In genomic region chrX:119503484-119503861, GRCh38 we compare ENCODE assay signal across 9 cellular contexts. TPM values are rescaled to one million over a fixed set of nuclear protein-coding genes. Genes with fewer than 3 reads are reported as not detected.
DNase-seq lines count a peak whose midpoint lies in the region; ATAC-seq, FAIRE-seq and TF ChIP-seq lines count a peak whose summit lies in the region.
"Had no signal": no experiment of that assay in that cellular context is flagged by ENCODE, and none has a peak within 500 bp of the region (broad histone marks: within the 10 kb centered on the region; RNA-seq: fewer than 3 reads in every experiment).

No MANE protein-coding gene starts in this region.

- in situ Hi-C loops in brain microvascular endothelial cell (cut with HindIII; ENCODE audit: low pct_ligation_motif_present, low sequenced_read_pairs), result no loop called here
- in situ Hi-C loops in HepG2 (cut with HindIII; ENCODE audit: extremely low pct_ligation_motif_present, low pct_unique_long_range_greater_than_20kb), result loop anchor here (25.0 kb wide), 1 partner anchor 234 kb away; no protein-coding TSS in a partner anchor

- peak; percentile 49 for FAIRE-seq in HepG2 (lab: Jason Lieb, UNC)
- FAIRE-seq: A204.1 had no signal

- CTCF ChIA-PET in HepG2 (lab: Yijun Ruan, JAX; ENCODE audit: low intra/inter-chr PET ratio, low total read pairs), result no interaction called here

- BruUV-seq in HepG2 (replicated peaks; lab: Mats Ljungman, UMichigan), result no TSS peak

- H3K9ac ChIP-seq in HepG2 (ENCODE audit: insufficient read depth, low read depth, low read length), result peak overlapping the region; percentile 57

- peak; percentile 62 for ATAC-seq in HepG2
- ATAC-seq in upper lobe of right lung, result peak; percentile 82

- H3K79me2 ChIP-seq in HepG2 (ENCODE audit: insufficient read depth, low read length), result no peaks in the 10 kb centered on the region

- H3K27me3 ChIP-seq in brain microvascular endothelial cell (replicated peaks), result no peaks in the 10 kb centered on the region
- no peaks in the 10 kb centered on the region for H3K27me3 ChIP-seq in HepG2 (ENCODE audit: control insufficient read depth in 1 of 2, insufficient read depth in 2 of 2, low read length in 2 of 2)
- H3K27me3 ChIP-seq in upper lobe of right lung, result no peaks in the 10 kb centered on the region

- H4K20me1 ChIP-seq in HepG2 (ENCODE audit: insufficient read depth, low read length), result no peaks in the 10 kb centered on the region

- TF ChIP-seq CTCF in brain microvascular endothelial cell (IDR thresholded peaks at IDR 0.05; ENCODE audit: low read depth, low read length, missing control alignments) (no peak), HepG2 (CRISPR knock-in tag; IDR thresholded peaks at IDR 0.05) (no peak), upper lobe of right lung (IDR thresholded peaks at IDR 0.05) (no peak)

- H3K4me3 ChIP-seq in brain microvascular endothelial cell (ENCODE audit: low read depth, low read length) (no peak overlapping the region), HepG2 (replicated peaks in 1 of 3; ENCODE audit: insufficient read depth in 1 of 3, low read depth in 2 of 3, low read length in 3 of 3) (peak overlapping the region in 1 of 3 experiments; percentile 48; a peak in 3 of 6 replicates), upper lobe of right lung (no peak overlapping the region)

- H3K36me3 ChIP-seq in brain microvascular endothelial cell (replicated peaks), result no peaks in the 10 kb centered on the region
- no peaks in the 10 kb centered on the region for H3K36me3 ChIP-seq in HepG2 (replicated peaks in 1 of 2; ENCODE audit: control insufficient read depth in 1 of 2, insufficient read depth in 2 of 2, low read length in 2 of 2)
- no peaks in the 10 kb centered on the region for H3K36me3 ChIP-seq in upper lobe of right lung

- TF ChIP-seq EP300 in HepG2 (IDR thresholded peaks at IDR 0.05; ENCODE audit: low read depth in 2 of 2, low read length in 2 of 2) (no peak), HepG2 (CRISPR knock-in tag; IDR thresholded peaks at IDR 0.05; ENCODE audit: borderline replicate concordance) (no peak)

- WGBS in HepG2 (ENCODE audit: low lambda C conversion rate), result no CpG with 5 or more reads among the region's 2 CpGs

- H3K4me2 ChIP-seq in HepG2 (ENCODE audit: low read depth, low read length), result peak overlapping the region; percentile 79

- intact Hi-C loops in HepG2 (cut with micrococcal nuclease; ENCODE audit: unreplicated experiment), result no loop called here
- intact Hi-C loops in upper lobe of right lung (cut with DNase I), result no loop called here

- peak overlapping the region; percentile 34 for H3K27ac ChIP-seq in brain microvascular endothelial cell
- peak overlapping the region; percentile 79 for H3K27ac ChIP-seq in HepG2 (ENCODE audit: extremely low read length, insufficient read depth, low read length)
- H3K27ac ChIP-seq in upper lobe of right lung, result peak overlapping the region; percentile 51

- H3K9me3 ChIP-seq in HepG2 (ENCODE audit: low read length) (no peaks in the 10 kb centered on the region), upper lobe of right lung (no peaks in the 10 kb centered on the region)

- DNase-seq in DMS153 (lab: John Stamatoyannopoulos, UW), result peak; percentile 54
- no peak for DNase-seq in DMS153 treated with DMSO at 0.1 percent for 48 hours (lab: John Stamatoyannopoulos, UW; ENCODE audit: unreplicated experiment)
- peak; percentile 80 for DNase-seq in brain microvascular endothelial cell
- peak; percentile 22 for DNase-seq in HepG2 (ENCODE audit: low spot score)
- peak; percentile 73 for DNase-seq in upper lobe of right lung
- DNase-seq in T-helper 9 cell, result no peak
- DNase-seq in NCI-H82 treated with DMSO at 0.1 percent for 48 hours (lab: John Stamatoyannopoulos, UW; ENCODE audit: unreplicated experiment), result no peak
- DNase-seq in globus pallidus (ENCODE audit: low spot score), result no peak

- peak overlapping the region; percentile 15 for H2AFZ ChIP-seq in HepG2 (ENCODE audit: low read length)

- POLR2A ChIA-PET in HepG2 (lab: Yijun Ruan, JAX), result interaction anchor here (1.0 to 2.0 kb wide), 7 partner anchors 9 to 190 kb away, joined by 3 to 7 read pairs (median 4); partner anchors contain the start of genes SEPTIN6 and SLC25A5

- H3K4me1 ChIP-seq in HepG2 (ENCODE audit: insufficient read depth, low read length) (peaks cover 70% of the 10 kb centered on the region), upper lobe of right lung (no peaks in the 10 kb centered on the region)

- TF ChIP-seq RAD21 in HepG2 (CRISPR knock-in tag; IDR thresholded peaks at IDR 0.05), result no peak

- TF ChIP-seq POLR2A in HepG2 (IDR thresholded peaks at IDR 0.05; ENCODE audit: insufficient read depth in 1 of 2, low read depth in 2 of 2, low read length in 2 of 2), result no peak

TF ChIP-seq in HepG2, 621 proteins besides CTCF, POLR2A, EP300 and RAD21 (continues in another document):
- TF ChIP-seq ARID4A (CRISPR knock-in tag; IDR thresholded peaks at IDR 0.05; ENCODE audit: borderline replicate concordance) (peak; percentile 8; the same call in 1 of the 2 replicates), XRCC5 (optimal IDR thresholded peaks at IDR 0.05; ENCODE audit: low read length) (peak; percentile 4)

RNA-seq across cellular contexts. Expression of gene SLC25A5, which starts 35.2 kb away (rescaled TPM):
- total RNA-seq in HepG2 (2016; rRNA removed; fragmentation: Illumina TruSeq; extraction: Trizol), result 300 and 472 TPM in 2 replicates
- total RNA-seq in HepG2 (2016; cell fraction: cytosol; rRNA removed; fragmentation: Illumina TruSeq; extraction: Trizol; ENCODE audit: low read depth), result 168 and 187 TPM in 2 replicates
- total RNA-seq in HepG2 (2016; cell fraction: insoluble cytoplasmic fraction; rRNA removed; fragmentation: Illumina TruSeq; extraction: Trizol), result 312 and 459 TPM in 2 replicates
- 296 and 308 TPM in 2 replicates for total RNA-seq in HepG2 (2016; cell fraction: membrane; rRNA removed; fragmentation: Illumina TruSeq; extraction: Trizol)
- 148 TPM in 2 replicates for total RNA-seq in HepG2 (2016; cell fraction: nucleus; rRNA removed; fragmentation: Illumina TruSeq; extraction: Trizol)
- polyA plus RNA-seq in HepG2 (2011; rRNA removed), result 356 and 402 TPM in 2 replicates
- polyA plus RNA-seq in HepG2 (2011; cell fraction: cytosol; rRNA removed), result 679 and 773 TPM in 2 replicates
- 192 and 211 TPM in 2 replicates for polyA plus RNA-seq in HepG2 (2011; cell fraction: nucleus; rRNA removed)
- 586 and 628 TPM in 2 replicates for polyA plus RNA-seq in HepG2 (2012)
- 295 and 308 TPM in 2 replicates for polyA plus RNA-seq in HepG2 (2016; cell fraction: cytosol; fragmentation: Illumina TruSeq; extraction: Trizol; ENCODE audit: low read depth)
- polyA plus RNA-seq in HepG2 (2016; cell fraction: insoluble cytoplasmic fraction; fragmentation: Illumina TruSeq; extraction: Trizol; ENCODE audit: low read depth), result 691 and 717 TPM in 2 replicates
- polyA plus RNA-seq in HepG2 (2016; cell fraction: membrane; fragmentation: Illumina TruSeq; extraction: Trizol; ENCODE audit: low read depth), result 394 and 413 TPM in 2 replicates
- 277 and 278 TPM in 2 replicates for polyA plus RNA-seq in HepG2 (2016; cell fraction: nucleus; fragmentation: Illumina TruSeq; extraction: Trizol; ENCODE audit: insufficient read depth, low read depth)
- polyA minus RNA-seq in HepG2 (2011; rRNA and poly(A)+ RNA removed; ENCODE audit: low replicate concordance), result 640 and 785 TPM in 2 replicates
- 273 and 289 TPM in 2 replicates for polyA minus RNA-seq in HepG2 (2011; cell fraction: cytosol; rRNA and poly(A)+ RNA removed)
- 64.6 and 78.3 TPM in 2 replicates for polyA minus RNA-seq in HepG2 (2011; cell fraction: nucleus; rRNA and poly(A)+ RNA removed)
- 323 TPM for total RNA-seq in upper lobe of right lung

Comparison
In these comparisons a context has a peak if more than half of its experiments do, and no peak if none do; other contexts are left out.
1. DNase-seq: peak in DMS153 (single experiment), brain microvascular endothelial cell (single experiment), HepG2 (single experiment) and upper lobe of right lung (single experiment); none in DMS153 treated with DMSO at 0.1 percent for 48 hours (single experiment), T-helper 9 cell (single experiment), NCI-H82 treated with DMSO at 0.1 percent for 48 hours (single experiment) and globus pallidus (single experiment).
2. Peak in every context shown above with its lines, with median percentiles within 50 percentile points of each other: H3K27ac ChIP-seq.